ENCODE assay signal across 23 cellular contexts in the genomic region with DNA sequence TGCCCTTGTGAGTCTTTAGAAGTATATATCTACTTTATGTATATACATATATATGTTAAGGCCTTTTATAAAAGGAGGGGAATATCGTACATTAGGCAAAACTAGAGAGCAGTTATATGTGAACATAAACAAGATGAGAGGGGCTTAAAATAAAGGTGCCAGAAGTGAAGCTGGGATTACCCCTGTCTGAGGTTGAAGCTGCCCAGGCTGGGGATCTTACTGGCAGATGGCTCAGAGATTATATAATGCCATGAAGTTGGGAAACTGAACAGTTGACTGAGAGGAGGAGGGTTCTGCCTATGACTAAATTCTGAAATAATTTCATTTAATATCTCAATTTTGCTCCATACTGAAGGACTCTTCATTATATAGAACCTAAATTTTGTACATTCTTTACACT. TPM values are rescaled to one million over a fixed set of nuclear protein-coding genes. Genes with fewer than 3 reads are reported as not detected.
DNase-seq lines count a peak whose midpoint lies in the region; ATAC-seq, FAIRE-seq and TF ChIP-seq lines count a peak whose summit lies in the region.
"Had no signal": no experiment of that assay in that cellular context is flagged by ENCODE, and none has a peak within 500 bp of the region (broad histone marks: within the 10 kb centered on the region; RNA-seq: fewer than 3 reads in every experiment).

No MANE protein-coding gene starts in this region.

- peaks cover 95% of the 10 kb centered on the region for H3K36me3 Mint-ChIP-seq in stimulated activated effector memory CD8-positive, alpha-beta T cell treated with anti-CD3 and anti-CD28 coated beads, Interleukin-12 subunit alpha, Interleukin-12 subunit beta, amount 100 ng/mL, for 72 hours

- peaks cover 10% of the 10 kb centered on the region for H3K4me1 ChIP-seq in vagina

- H3K4me3 Mint-ChIP-seq in stimulated activated effector memory CD8-positive, alpha-beta T cell treated with anti-CD3 and anti-CD28 coated beads, Interleukin-12 subunit alpha, Interleukin-12 subunit beta, amount 100 ng/mL, for 72 hours = no peak overlapping the region
- H3K4me3 Mint-ChIP-seq: CD4-positive, alpha-beta memory T cell had no signal

- no peaks in the 10 kb centered on the region for H3K27me3 ChIP-seq in vagina

- H3K36me3 ChIP-seq in vagina = peaks cover 0 to 54% of the 10 kb centered on the region in 2 donors

- ATAC-seq in stimulated activated effector memory CD8-positive, alpha-beta T cell treated with anti-CD3 and anti-CD28 coated beads, Interleukin-12 subunit alpha, Interleukin-12 subunit beta, amount 100 ng/mL, for 72 hours = no peak
- no peak for ATAC-seq in GM21529 (IDR thresholded peaks at IDR 0.05; ENCODE audit: unreplicated experiment)
- ATAC-seq: A549 had no signal

- TF ChIP-seq CTCF in D721Med (IDR thresholded peaks at IDR 0.05; ENCODE audit: insufficient read depth, missing control alignments) (no peak), vagina (IDR thresholded peaks at IDR 0.05) (no peak)

- no peaks in the 10 kb centered on the region for H3K9me3 ChIP-seq in vagina
- H3K9me3 ChIP-seq: A549 had no signal

- no peak overlapping the region for H3K4me3 ChIP-seq in vagina
- H3K4me3 ChIP-seq: A549 had no signal

- H3K9me3 Mint-ChIP-seq in stimulated activated effector memory CD8-positive, alpha-beta T cell treated with anti-CD3 and anti-CD28 coated beads, Interleukin-12 subunit alpha, Interleukin-12 subunit beta, amount 100 ng/mL, for 72 hours = no peaks in the 10 kb centered on the region
- H3K9me3 Mint-ChIP-seq: CD4-positive, alpha-beta memory T cell had no signal

- H3K4me1 Mint-ChIP-seq in stimulated activated effector memory CD8-positive, alpha-beta T cell treated with anti-CD3 and anti-CD28 coated beads, Interleukin-12 subunit alpha, Interleukin-12 subunit beta, amount 100 ng/mL, for 72 hours = peaks cover 12% of the 10 kb centered on the region

- peak; percentile 58 for FAIRE-seq in D721Med (lab: Jason Lieb, UNC)
- FAIRE-seq: A549, GM12891, GM18507, H54 had no signal

- TF ChIP-seq POLR2A in vagina (IDR thresholded peaks at IDR 0.05) = no peak

- intact Hi-C loops in vagina (cut with DNase I) = no loop called here

- H3K27ac ChIP-seq in vagina = no peak overlapping the region
- H3K27ac ChIP-seq: A549 had no signal

- DNase-seq in Ammon's horn (ENCODE audit: low spot score) (peak; percentile 39), D721Med (ENCODE audit: insufficient read length, low spot score) (peak; percentile 41), NCI-H82 treated with DMSO at 0.1 percent for 48 hours (lab: John Stamatoyannopoulos, UW; ENCODE audit: unreplicated experiment) (peak; percentile 69), vagina (ENCODE audit: extremely low spot score in 2 of 2) (no peak)
- DNase-seq in stimulated activated effector memory CD8-positive, alpha-beta T cell treated with anti-CD3 and anti-CD28 coated beads, Interleukin-12 subunit alpha, Interleukin-12 subunit beta, amount 100 ng/mL, for 72 hours (ENCODE audit: low spot score in 2 of 2) = no peak
- DNase-seq: 8988T; ACHN; AML-193; C1 segment of cervical spinal cord; Calu3; CD4-positive, alpha-beta memory T cell; COR-L47; DMS 273 treated with DMSO at 0.1 percent for 48 hours; DMS79; EL; GF-D8; GOT3; HCEC 1CT had no signal

- no peak overlapping the region for H3K27ac Mint-ChIP-seq in stimulated activated effector memory CD8-positive, alpha-beta T cell treated with anti-CD3 and anti-CD28 coated beads, Interleukin-12 subunit alpha, Interleukin-12 subunit beta, amount 100 ng/mL, for 72 hours

RNA-seq across cellular contexts. Expression of a gene that starts 6.0 kb away (rescaled TPM):
- total RNA-seq in vagina = 9.3 TPM

Comparison
In these comparisons a context has a peak if more than half of its experiments do, and no peak if none do; other contexts are left out.
1. DNase-seq: peak in Ammon's horn (single experiment), D721Med (single experiment) and NCI-H82 treated with DMSO at 0.1 percent for 48 hours (single experiment); none in stimulated activated effector memory CD8-positive, alpha-beta T cell treated with anti-CD3 and anti-CD28 coated beads, Interleukin-12 subunit alpha, Interleukin-12 subunit beta, amount 100 ng/mL, for 72 hours (0 of 2) and vagina (0 of 2).